ENCODE assay signal across 9 cellular contexts in the genomic region with DNA sequence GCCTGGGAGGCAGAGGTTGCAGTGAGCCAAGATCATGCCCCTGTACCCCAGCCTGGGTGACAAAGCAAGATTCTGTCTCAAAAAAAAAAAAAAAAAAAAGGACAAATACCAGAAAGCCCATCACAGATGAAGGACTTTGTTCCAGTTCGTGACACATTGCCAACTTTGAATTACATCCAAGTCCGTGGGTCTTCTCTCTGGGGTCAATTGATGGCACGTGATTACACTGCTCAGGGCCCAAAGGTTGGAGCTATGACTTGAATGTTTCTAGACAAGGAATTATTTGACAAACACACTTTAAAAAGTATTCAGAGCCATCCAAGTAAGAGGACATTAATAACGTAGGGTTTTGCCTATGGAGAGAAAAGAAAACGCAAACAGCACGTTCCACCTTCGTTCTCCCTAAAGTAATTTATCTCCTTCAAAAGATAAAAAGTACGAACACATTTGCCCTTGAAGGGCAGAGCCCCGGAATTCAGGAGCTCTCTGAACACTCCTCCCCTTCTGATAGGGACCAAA. TPM values are rescaled to one million over a fixed set of nuclear protein-coding genes. Genes with fewer than 3 reads are reported as not detected.
A peak's percentile ranks its signal among the peaks of the same experiment; 100 is the strongest.
DNase-seq lines count a peak whose midpoint lies in the region; ATAC-seq and TF ChIP-seq lines count a peak whose summit lies in the region.
"Had no signal": no experiment of that assay in that cellular context is flagged by ENCODE, and none has a peak within 500 bp of the region (broad histone marks: within the 10 kb centered on the region; RNA-seq: fewer than 3 reads in every experiment).

No MANE protein-coding gene starts in this region.

- ATAC-seq in HG03097 (IDR thresholded peaks at IDR 0.05; ENCODE audit: low FRiP score, unreplicated experiment) (no peak), sciatic nerve (no peak)

- H3K27ac ChIP-seq in ascending aorta = peak overlapping the region; percentile 86 to 94
- H3K27ac ChIP-seq in temporal lobe (ENCODE audit: low read depth, low read length) = peak overlapping the region; percentile 48
- H3K27ac ChIP-seq: C4-2B had no signal

- POLR2A ChIA-PET in activated CD4-positive, alpha-beta T cell treated with anti-CD3 and anti-CD28 coated beads, Interleukin-2, amount 10 ng/mL, durations not matched to agents 7 days and 5 days (lab: Charles Lee) = no interaction called here

- H3K9me3 ChIP-seq in ascending aorta = no peaks in the 10 kb centered on the region

- H3K27me3 Mint-ChIP-seq in activated CD4-positive, alpha-beta T cell treated with anti-CD3 and anti-CD28 coated beads, Interleukin-2, amount 10 ng/mL, durations not matched to agents 7 days and 5 days = peaks cover 72% of the 10 kb centered on the region

- intact Hi-C loops in ascending aorta (cut with DNase I) = loop anchor here (2.0 to 5.0 kb wide), 3 partner anchors 45 to 81 kb away; no protein-coding TSS in a partner anchor
- intact Hi-C loops in sciatic nerve (cut with DNase I) = no loop called here

- H3K27me3 ChIP-seq in ascending aorta = no peaks in the 10 kb centered on the region

- no peaks in the 10 kb centered on the region for H3K36me3 ChIP-seq in ascending aorta

- peaks cover 17% of the 10 kb centered on the region for H3K4me1 Mint-ChIP-seq in activated CD4-positive, alpha-beta T cell treated with anti-CD3 and anti-CD28 coated beads, Interleukin-2, amount 10 ng/mL, durations not matched to agents 7 days and 5 days

- H3K4me1 ChIP-seq in ascending aorta = no peaks in the 10 kb centered on the region

- peak overlapping the region; percentile 71 for H3K4me3 Mint-ChIP-seq in activated CD4-positive, alpha-beta T cell treated with anti-CD3 and anti-CD28 coated beads, Interleukin-2, amount 10 ng/mL, durations not matched to agents 7 days and 5 days

- peak overlapping the region; percentile 74 to 89 for H3K4me3 ChIP-seq in ascending aorta

- no peak for TF ChIP-seq CTCF in ascending aorta (IDR thresholded peaks at IDR 0.05)

- no peaks in the 10 kb centered on the region for H3K9me3 Mint-ChIP-seq in activated CD4-positive, alpha-beta T cell treated with anti-CD3 and anti-CD28 coated beads, Interleukin-2, amount 10 ng/mL, durations not matched to agents 7 days and 5 days

- CTCF ChIA-PET in activated CD4-positive, alpha-beta T cell treated with anti-CD3 and anti-CD28 coated beads, Interleukin-2, amount 10 ng/mL, durations not matched to agents 7 days and 5 days (lab: Charles Lee) = no interaction called here

- H3K36me3 Mint-ChIP-seq in activated CD4-positive, alpha-beta T cell treated with anti-CD3 and anti-CD28 coated beads, Interleukin-2, amount 10 ng/mL, durations not matched to agents 7 days and 5 days (ENCODE audit: low read depth) = no peaks in the 10 kb centered on the region

- H3K27ac Mint-ChIP-seq in activated CD4-positive, alpha-beta T cell treated with anti-CD3 and anti-CD28 coated beads, Interleukin-2, amount 10 ng/mL, durations not matched to agents 7 days and 5 days = no peak overlapping the region

- DNase-seq in activated CD4-positive, alpha-beta T cell treated with anti-CD3 and anti-CD28 coated beads, Interleukin-2, amount 10 ng/mL, durations not matched to agents 7 days and 5 days = no peak
- DNase-seq in activated CD4-positive, alpha-beta T cell treated with anti-CD3 and anti-CD28 coated beads for 48 hours = no peak
- no peak for DNase-seq in ascending aorta (ENCODE audit: low spot score in 2 of 2)
- peak; percentile 6 for DNase-seq in kidney tubule cell (ENCODE audit: low spot score)
- no peak for DNase-seq in sciatic nerve (ENCODE audit: low spot score)
- no peak for DNase-seq in activated CD4-positive, alpha-beta T cell treated with anti-CD3 and anti-CD28 coated beads, Interleukin-2, amount 50 U/mL, for 48 hours

RNA-seq across cellular contexts. Expression of a gene that starts 31.4 kb away (rescaled TPM):
- under 1 TPM; 0.07 to 0.08 TPM for total RNA-seq in activated CD4-positive, alpha-beta T cell treated with anti-CD3 and anti-CD28 coated beads, Interleukin-2, amount 10 ng/mL, durations not matched to agents 7 days and 5 days
- 2.7 TPM for total RNA-seq in ascending aorta
- total RNA-seq in temporal lobe = 13.0 TPM
- total RNA-seq in sciatic nerve = 25.1 TPM
